21 cellular contexts compared by ENCODE assay signal in the genomic region with DNA sequence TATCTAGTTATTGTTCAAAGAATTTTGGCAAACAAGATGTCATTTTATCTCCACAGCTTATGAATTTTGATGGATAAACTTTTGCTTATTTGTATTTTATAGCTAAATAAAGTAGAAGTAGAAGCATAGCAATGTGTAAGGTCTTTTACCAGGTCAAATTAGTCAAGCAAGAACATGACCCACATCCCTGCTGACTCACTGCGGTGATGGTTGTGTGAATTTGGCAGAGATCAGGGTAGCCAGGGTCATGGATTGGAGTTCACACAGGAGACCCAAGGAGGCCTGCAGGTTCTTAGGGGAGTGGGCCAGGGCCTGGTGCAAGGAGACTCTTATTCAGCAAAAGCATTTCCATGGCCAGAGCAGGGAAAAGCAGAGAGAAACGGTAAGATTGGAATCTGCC.
"Had no signal": no experiment of that assay in that cellular context is flagged by ENCODE, and none has a peak within 500 bp of the region (broad histone marks: within the 10 kb centered on the region; RNA-seq: fewer than 3 reads in every experiment).

No MANE protein-coding gene starts in this region.

- FAIRE-seq: keratinocyte, TTC549, urothelium cell line had no signal

- H3K4me3 ChIP-seq: dorsolateral prefrontal cortex, tibial nerve had no signal

- ATAC-seq: activated CD8-positive, alpha-beta memory T cell treated with anti-CD3 and anti-CD28 coated beads, Interleukin-2, amount 10 ng/mL, durations not matched to agents 7 days and 5 days; activated T-helper 17 cell treated with anti-CD3 and anti-CD28 coated beads, Interleukin-2, amount 50 U/mL, for 72 hours; left lobe of liver had no signal

- DNase-seq: activated CD4-positive, alpha-beta memory T cell treated with anti-CD3 and anti-CD28 coated beads, Interleukin-2, amount 10 ng/mL, durations not matched to agents 7 days and 5 days; activated CD4-positive, alpha-beta T cell treated with anti-CD3 and anti-CD28 coated beads for 4 hours; activated CD8-positive, alpha-beta memory T cell treated with anti-CD3 and anti-CD28 coated beads, Interleukin-2, amount 10 ng/mL, durations not matched to agents 7 days and 5 days; activated naive CD4-positive, alpha-beta T cell; activated naive CD8-positive, alpha-beta T cell treated with anti-CD3 and anti-CD28 coated beads for 36 hours; amniotic stem cell; dorsolateral prefrontal cortex; foreskin melanocyte; glutamatergic neuron; hippocampal formation; midbrain; nephron progenitor cell; nucleus accumbens; retina; stimulated activated CD4-positive, alpha-beta T cell treated with anti-CD3 and anti-CD28 coated beads, Interleukin-1b, Interleukin-23, amount 100 ng/mL, for 48 hours had no signal
